8 cellular contexts compared by ENCODE assay signal in genomic region chr14:73058923-73059311, GRCh38. TPM values are rescaled to one million over a fixed set of nuclear protein-coding genes. Genes with fewer than 3 reads are reported as not detected.
DNase-seq lines count a peak whose midpoint lies in the region; ATAC-seq, FAIRE-seq and TF ChIP-seq lines count a peak whose summit lies in the region.

No MANE protein-coding gene starts in this region.

- no peak overlapping the region for H3K27ac Mint-ChIP-seq in Caco-2 (ENCODE audit: unreplicated experiment)
- H3K27ac Mint-ChIP-seq in activated T-helper 1 cell treated with anti-CD3 and anti-CD28 coated beads, Interleukin-12 subunit alpha, Interleukin-12 subunit beta, Interleukin-2, Interleukin-4 antibody, amounts not matched to agents 30 ng/mL and 10 ng/mL and 1 ng/mL, durations not matched to agents 14 hours and 24 hours and 36 hours, result no peak overlapping the region
- no peak overlapping the region for H3K27ac Mint-ChIP-seq in activated CD8-positive, alpha-beta T cell treated with anti-CD3 and anti-CD28 coated beads for 36 hours

- TSS peak; percentile 37 for BruUV-seq in Caco-2 (replicated peaks; lab: Mats Ljungman, UMichigan)

- DNase-seq in Caco-2, result peak; percentile 51 to 53
- peak; percentile 58 for DNase-seq in GM20000 (ENCODE audit: low spot score)
- DNase-seq in HuH-7 (ENCODE audit: low spot score), result peak; percentile 27
- peak; percentile 50 for DNase-seq in activated T-helper 1 cell treated with anti-CD3 and anti-CD28 coated beads, Interleukin-12 subunit alpha, Interleukin-12 subunit beta, Interleukin-2, Interleukin-4 antibody, amounts not matched to agents 30 ng/mL and 10 ng/mL and 1 ng/mL, durations not matched to agents 14 hours and 24 hours and 36 hours (ENCODE audit: low spot score)
- peak; percentile 49 for DNase-seq in hepatocyte (ENCODE audit: low spot score)
- DNase-seq in small intestine, result no peak
- DNase-seq in activated CD8-positive, alpha-beta T cell treated with anti-CD3 and anti-CD28 coated beads for 36 hours, result no peak

- no peaks in the 10 kb centered on the region for H3K9me3 Mint-ChIP-seq in Caco-2 (ENCODE audit: unreplicated experiment)
- H3K9me3 Mint-ChIP-seq in activated T-helper 1 cell treated with anti-CD3 and anti-CD28 coated beads, Interleukin-12 subunit alpha, Interleukin-12 subunit beta, Interleukin-2, Interleukin-4 antibody, amounts not matched to agents 30 ng/mL and 10 ng/mL and 1 ng/mL, durations not matched to agents 14 hours and 24 hours and 36 hours, result no peaks in the 10 kb centered on the region
- no peaks in the 10 kb centered on the region for H3K9me3 Mint-ChIP-seq in activated CD8-positive, alpha-beta T cell treated with anti-CD3 and anti-CD28 coated beads for 36 hours

- peaks cover 30% of the 10 kb centered on the region for H3K36me3 Mint-ChIP-seq in Caco-2 (ENCODE audit: insufficient read depth, unreplicated experiment)
- peaks cover 23% of the 10 kb centered on the region for H3K36me3 Mint-ChIP-seq in activated T-helper 1 cell treated with anti-CD3 and anti-CD28 coated beads, Interleukin-12 subunit alpha, Interleukin-12 subunit beta, Interleukin-2, Interleukin-4 antibody, amounts not matched to agents 30 ng/mL and 10 ng/mL and 1 ng/mL, durations not matched to agents 14 hours and 24 hours and 36 hours (ENCODE audit: low read depth)
- H3K36me3 Mint-ChIP-seq in activated CD8-positive, alpha-beta T cell treated with anti-CD3 and anti-CD28 coated beads for 36 hours (ENCODE audit: low read depth), result peaks cover 37% of the 10 kb centered on the region

- H3K9me3 ChIP-seq in Caco-2 (no peaks in the 10 kb centered on the region), hepatocyte (ENCODE audit: low read depth) (no peaks in the 10 kb centered on the region), small intestine (ENCODE audit: control insufficient read depth, low read depth) (no peaks in the 10 kb centered on the region)

- no peak for FAIRE-seq in small intestine (lab: Jason Lieb, UNC)

- peaks cover 52% of the 10 kb centered on the region for H3K79me2 ChIP-seq in hepatocyte

- H3K27ac ChIP-seq in hepatocyte, result peak overlapping the region; percentile 93
- H3K27ac ChIP-seq in small intestine (ENCODE audit: low read depth in 1 of 2, low read length in 1 of 2), result peak overlapping the region; percentile 64 to 95

- no peaks in the 10 kb centered on the region for H3K4me1 Mint-ChIP-seq in Caco-2 (ENCODE audit: low read depth, unreplicated experiment)
- peaks cover 37% of the 10 kb centered on the region for H3K4me1 Mint-ChIP-seq in activated T-helper 1 cell treated with anti-CD3 and anti-CD28 coated beads, Interleukin-12 subunit alpha, Interleukin-12 subunit beta, Interleukin-2, Interleukin-4 antibody, amounts not matched to agents 30 ng/mL and 10 ng/mL and 1 ng/mL, durations not matched to agents 14 hours and 24 hours and 36 hours (ENCODE audit: low read depth)
- H3K4me1 Mint-ChIP-seq in activated CD8-positive, alpha-beta T cell treated with anti-CD3 and anti-CD28 coated beads for 36 hours (ENCODE audit: low read depth), result peaks cover 34% of the 10 kb centered on the region

- H3K4me1 ChIP-seq in Caco-2 (peaks cover 12% of the 10 kb centered on the region; the same call in 1 of the 2 replicates), hepatocyte (ENCODE audit: insufficient read depth) (peaks cover 16% of the 10 kb centered on the region), small intestine (ENCODE audit: control insufficient read depth in 2 of 2, insufficient read depth in 1 of 2, low read depth in 1 of 2, low read length in 1 of 2) (peaks cover 0 to 4% of the 10 kb centered on the region in 2 donors)

- H3K27me3 ChIP-seq in Caco-2 (replicated peaks; ENCODE audit: control insufficient read depth, insufficient read depth, low read length) (no peaks in the 10 kb centered on the region), hepatocyte (no peaks in the 10 kb centered on the region), small intestine (ENCODE audit: control insufficient read depth in 2 of 2, insufficient read depth in 2 of 2, low read length in 2 of 2) (no peaks in the 10 kb centered on the region)

- H3K9me2 ChIP-seq in hepatocyte (replicated peaks; ENCODE audit: insufficient read depth), result no peaks in the 10 kb centered on the region

- CTCF ChIA-PET in Caco-2 (lab: Charles Lee), result interaction anchor here (1.0 kb wide), 1 partner anchor 32 kb away, joined by 5 read pairs; the partner anchor contains the start of gene ZFYVE1
- CTCF ChIA-PET in activated CD8-positive, alpha-beta T cell treated with anti-CD3 and anti-CD28 coated beads for 36 hours (lab: Charles Lee), result interaction anchor here (1.3 to 2.0 kb wide), 5 partner anchors 10 to 110 kb away, joined by 4 to 7 read pairs (median 4); partner anchors contain the start of gene PSEN1

- no peak for TF ChIP-seq CTCF in Caco-2 (IDR thresholded peaks at IDR 0.05; ENCODE audit: insufficient read depth in 1 of 2, low read depth in 1 of 2, low read length in 1 of 2, severe bottlenecking in 1 of 2, unreplicated experiment in 1 of 2)
- TF ChIP-seq CTCF in GM20000 (IDR thresholded peaks at IDR 0.05; ENCODE audit: extremely low read depth, missing control alignments), result no peak
- TF ChIP-seq CTCF in hepatocyte (IDR thresholded peaks at IDR 0.05; ENCODE audit: poor library complexity), result no peak
- TF ChIP-seq CTCF in activated CD8-positive, alpha-beta T cell treated with anti-CD3 and anti-CD28 coated beads for 36 hours (IDR thresholded peaks at IDR 0.05), result no peak

- POLR2A ChIA-PET in Caco-2 (lab: Charles Lee), result interaction anchor here (0.5 to 2.7 kb wide), 5 partner anchors 9 to 512 kb away, joined by 3 to 35 read pairs (median 5); partner anchors contain the start of genes PSEN1 and ZFYVE1
- POLR2A ChIA-PET in activated CD8-positive, alpha-beta T cell treated with anti-CD3 and anti-CD28 coated beads for 36 hours (lab: Charles Lee), result interaction anchor here (0.6 to 2.7 kb wide), 20 partner anchors 8 to 228 kb away, joined by 3 to 29 read pairs (median 4); partner anchors contain the start of genes PSEN1 and ZFYVE1

- no peaks in the 10 kb centered on the region for H3K27me3 Mint-ChIP-seq in Caco-2 (ENCODE audit: insufficient read depth, unreplicated experiment)
- H3K27me3 Mint-ChIP-seq in activated T-helper 1 cell treated with anti-CD3 and anti-CD28 coated beads, Interleukin-12 subunit alpha, Interleukin-12 subunit beta, Interleukin-2, Interleukin-4 antibody, amounts not matched to agents 30 ng/mL and 10 ng/mL and 1 ng/mL, durations not matched to agents 14 hours and 24 hours and 36 hours (ENCODE audit: insufficient read depth), result no peaks in the 10 kb centered on the region
- H3K27me3 Mint-ChIP-seq in activated CD8-positive, alpha-beta T cell treated with anti-CD3 and anti-CD28 coated beads for 36 hours, result no peaks in the 10 kb centered on the region

- intact Hi-C loops in Caco-2 (cut with micrococcal nuclease; ENCODE audit: unreplicated experiment), result loop anchor here (1.0 kb wide), 1 partner anchor 32 kb away; the partner anchor contains the start of gene ZFYVE1
- intact Hi-C loops in activated T-helper 1 cell treated with anti-CD3 and anti-CD28 coated beads, Interleukin-12 subunit alpha, Interleukin-12 subunit beta, Interleukin-2, Interleukin-4 antibody, amounts not matched to agents 30 ng/mL and 10 ng/mL and 1 ng/mL, durations not matched to agents 14 hours and 24 hours and 36 hours (cut with micrococcal nuclease), result loop anchor here (1.0 to 5.0 kb wide), 13 partner anchors 32 to 1023 kb away; partner anchors contain the start of genes ALDH6A1, DCAF4, DNAL1 and DPF3
- intact Hi-C loops in activated CD8-positive, alpha-beta T cell treated with anti-CD3 and anti-CD28 coated beads for 36 hours (cut with micrococcal nuclease), result loop anchor here (1.0 kb wide), 1 partner anchor 32 kb away; the partner anchor contains the start of gene ZFYVE1

- peak overlapping the region; percentile 73 for H3K4me2 ChIP-seq in hepatocyte

- H3K36me3 ChIP-seq in Caco-2 (ENCODE audit: control insufficient read depth, insufficient read depth, low read length) (no peaks in the 10 kb centered on the region), hepatocyte (replicated peaks; ENCODE audit: insufficient read depth, low read depth) (no peaks in the 10 kb centered on the region), small intestine (ENCODE audit: control insufficient read depth in 2 of 2, insufficient read depth in 2 of 2, low read length in 2 of 2) (no peaks in the 10 kb centered on the region)

- H3K4me3 Mint-ChIP-seq in Caco-2 (ENCODE audit: unreplicated experiment), result no peak overlapping the region
- H3K4me3 Mint-ChIP-seq in activated T-helper 1 cell treated with anti-CD3 and anti-CD28 coated beads, Interleukin-12 subunit alpha, Interleukin-12 subunit beta, Interleukin-2, Interleukin-4 antibody, amounts not matched to agents 30 ng/mL and 10 ng/mL and 1 ng/mL, durations not matched to agents 14 hours and 24 hours and 36 hours, result no peak overlapping the region
- no peak overlapping the region for H3K4me3 Mint-ChIP-seq in activated CD8-positive, alpha-beta T cell treated with anti-CD3 and anti-CD28 coated beads for 36 hours

- peak overlapping the region; percentile 26 for H2AFZ ChIP-seq in hepatocyte

- 1% methylated on average over 18 of the region's 18 CpGs for WGBS in hepatocyte (ENCODE audit: low lambda C conversion rate, missing lambda C conversion rate)
- 0% methylated on average over 16 to 18 of the region's 18 CpGs for WGBS in small intestine, 3 donors

- H3K4me3 ChIP-seq in Caco-2 (ENCODE audit: low read depth, low read length), result peak overlapping the region; percentile 67
- H3K4me3 ChIP-seq in hepatocyte, result peak overlapping the region; percentile 38
- H3K4me3 ChIP-seq in small intestine (ENCODE audit: low read depth in 1 of 2, low read length in 2 of 2), result peak overlapping the region; percentile 73 to 77

- ATAC-seq in activated CD8-positive, alpha-beta T cell treated with anti-CD3 and anti-CD28 coated beads for 36 hours, result no peak
- no peak for ATAC-seq in HG03520 (IDR thresholded peaks at IDR 0.05; ENCODE audit: unreplicated experiment)

- peaks cover 48% of the 10 kb centered on the region for H4K20me1 ChIP-seq in hepatocyte (ENCODE audit: insufficient read depth, poor library complexity, severe bottlenecking)

RNA-seq across cellular contexts. Expression of gene RBM25, which starts 0.6 kb away (rescaled TPM):
- total RNA-seq in Caco-2 (2022) (89.3 and 98.8 TPM in 2 replicates), hepatocyte (52.2 and 64.6 TPM in 2 replicates)
- total RNA-seq in activated T-helper 1 cell treated with anti-CD3 and anti-CD28 coated beads, Interleukin-12 subunit alpha, Interleukin-12 subunit beta, Interleukin-2, Interleukin-4 antibody, amounts not matched to agents 30 ng/mL and 10 ng/mL and 1 ng/mL, durations not matched to agents 14 hours and 24 hours and 36 hours, result 128 and 129 TPM in 2 replicates
- polyA plus RNA-seq in hepatocyte (42.3 and 59.6 TPM in 2 replicates), small intestine (10 to 100 TPM; 25.1 to 42.4 (median 38.9) TPM)
- total RNA-seq in activated CD8-positive, alpha-beta T cell treated with anti-CD3 and anti-CD28 coated beads for 36 hours, result 100 to 1,000 TPM; 101 to 104 TPM

RNA-seq across cellular contexts. Expression of gene ZFYVE1, which starts 32.0 kb away (rescaled TPM):
- total RNA-seq in Caco-2 (2022), result 10.8 and 10.9 TPM in 2 replicates
- total RNA-seq in activated T-helper 1 cell treated with anti-CD3 and anti-CD28 coated beads, Interleukin-12 subunit alpha, Interleukin-12 subunit beta, Interleukin-2, Interleukin-4 antibody, amounts not matched to agents 30 ng/mL and 10 ng/mL and 1 ng/mL, durations not matched to agents 14 hours and 24 hours and 36 hours, result 7.1 and 7.6 TPM in 2 replicates
- 13.6 and 15.3 TPM in 2 replicates for total RNA-seq in hepatocyte
- 15.3 and 17.3 TPM in 2 replicates for polyA plus RNA-seq in hepatocyte
- polyA plus RNA-seq in small intestine, result 10 to 100 TPM in 2 of 3 donors, 1 to 10 TPM in 1; 6.4 to 10.5 (median 10.1) TPM
- 10 to 100 TPM in 1 of 2 experiments, 1 to 10 TPM in 1; 7.2 to 10.4 TPM for total RNA-seq in activated CD8-positive, alpha-beta T cell treated with anti-CD3 and anti-CD28 coated beads for 36 hours

Comparison
In these comparisons a context has a peak if more than half of its experiments do, and no peak if none do; other contexts are left out.
1. DNase-seq: peak in Caco-2 (2 of 2), GM20000 (single experiment), HuH-7 (single experiment), activated T-helper 1 cell treated with anti-CD3 and anti-CD28 coated beads, Interleukin-12 subunit alpha, Interleukin-12 subunit beta, Interleukin-2, Interleukin-4 antibody, amounts not matched to agents 30 ng/mL and 10 ng/mL and 1 ng/mL, durations not matched to agents 14 hours and 24 hours and 36 hours (single experiment) and hepatocyte (single experiment); none in small intestine (single experiment) and activated CD8-positive, alpha-beta T cell treated with anti-CD3 and anti-CD28 coated beads for 36 hours (single experiment).
2. Peak in every context shown above with its lines, with median percentiles within 50 percentile points of each other: H3K4me3 ChIP-seq.